8 cellular contexts compared by ENCODE assay signal in genomic region chr1:10209905-10210810, GRCh38. TPM values are rescaled to one million over a fixed set of nuclear protein-coding genes. Genes with fewer than 3 reads are reported as not detected.
DNase-seq lines count a peak whose midpoint lies in the region; ATAC-seq and TF ChIP-seq lines count a peak whose summit lies in the region.

A gene with protein sequence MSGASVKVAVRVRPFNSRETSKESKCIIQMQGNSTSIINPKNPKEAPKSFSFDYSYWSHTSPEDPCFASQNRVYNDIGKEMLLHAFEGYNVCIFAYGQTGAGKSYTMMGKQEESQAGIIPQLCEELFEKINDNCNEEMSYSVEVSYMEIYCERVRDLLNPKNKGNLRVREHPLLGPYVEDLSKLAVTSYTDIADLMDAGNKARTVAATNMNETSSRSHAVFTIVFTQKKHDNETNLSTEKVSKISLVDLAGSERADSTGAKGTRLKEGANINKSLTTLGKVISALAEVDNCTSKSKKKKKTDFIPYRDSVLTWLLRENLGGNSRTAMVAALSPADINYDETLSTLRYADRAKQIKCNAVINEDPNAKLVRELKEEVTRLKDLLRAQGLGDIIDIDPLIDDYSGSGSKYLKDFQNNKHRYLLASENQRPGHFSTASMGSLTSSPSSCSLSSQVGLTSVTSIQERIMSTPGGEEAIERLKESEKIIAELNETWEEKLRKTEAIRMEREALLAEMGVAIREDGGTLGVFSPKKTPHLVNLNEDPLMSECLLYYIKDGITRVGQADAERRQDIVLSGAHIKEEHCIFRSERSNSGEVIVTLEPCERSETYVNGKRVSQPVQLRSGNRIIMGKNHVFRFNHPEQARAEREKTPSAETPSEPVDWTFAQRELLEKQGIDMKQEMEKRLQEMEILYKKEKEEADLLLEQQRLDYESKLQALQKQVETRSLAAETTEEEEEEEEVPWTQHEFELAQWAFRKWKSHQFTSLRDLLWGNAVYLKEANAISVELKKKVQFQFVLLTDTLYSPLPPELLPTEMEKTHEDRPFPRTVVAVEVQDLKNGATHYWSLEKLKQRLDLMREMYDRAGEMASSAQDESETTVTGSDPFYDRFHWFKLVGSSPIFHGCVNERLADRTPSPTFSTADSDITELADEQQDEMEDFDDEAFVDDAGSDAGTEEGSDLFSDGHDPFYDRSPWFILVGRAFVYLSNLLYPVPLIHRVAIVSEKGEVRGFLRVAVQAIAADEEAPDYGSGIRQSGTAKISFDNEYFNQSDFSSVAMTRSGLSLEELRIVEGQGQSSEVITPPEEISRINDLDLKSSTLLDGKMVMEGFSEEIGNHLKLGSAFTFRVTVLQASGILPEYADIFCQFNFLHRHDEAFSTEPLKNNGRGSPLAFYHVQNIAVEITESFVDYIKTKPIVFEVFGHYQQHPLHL (N-terminal part only) (plus strand): TSS chr1:10210570. CDS start chr1:10232329, 21,759 bp downstream.

- peaks cover 6% of the 10 kb centered on the region for H3K27me3 ChIP-seq in thymus (ENCODE audit: control insufficient read depth, insufficient read depth)

- TF ChIP-seq CTCF in glutamatergic neuron (IDR thresholded peaks at IDR 0.05; ENCODE audit: partially characterized antibody, unreplicated experiment) = peak; percentile 99
- peak; percentile 100 for TF ChIP-seq CTCF in osteocyte (IDR thresholded peaks at IDR 0.05)

- no peaks in the 10 kb centered on the region for H3K36me3 ChIP-seq in thymus (ENCODE audit: control insufficient read depth, insufficient read depth)

- peak; percentile 98 for ATAC-seq in HG02588 (IDR thresholded peaks at IDR 0.05; ENCODE audit: unreplicated experiment)

- no peaks in the 10 kb centered on the region for H3K27me3 Mint-ChIP-seq in activated naive CD8-positive, alpha-beta T cell
- H3K27me3 Mint-ChIP-seq in glutamatergic neuron (ENCODE audit: unreplicated experiment) = peaks cover 16% of the 10 kb centered on the region
- H3K27me3 Mint-ChIP-seq in osteocyte (ENCODE audit: unreplicated experiment) = no peaks in the 10 kb centered on the region

- under 1% methylated on average over 107 of the region's 107 CpGs for WGBS in thymus

- H3K27ac ChIP-seq in thymus (ENCODE audit: low read depth) = peak within 1 kb of the TSS; percentile 88

- TF ChIP-seq POLR2A in GM10847 (IDR thresholded peaks at IDR 0.05; ENCODE audit: extremely low read depth, insufficient read length) = peak; percentile 55

- peaks cover 23% of the 10 kb centered on the region for H3K4me1 Mint-ChIP-seq in activated naive CD8-positive, alpha-beta T cell (ENCODE audit: low read depth)
- H3K4me1 Mint-ChIP-seq in glutamatergic neuron (ENCODE audit: low read depth, unreplicated experiment) (peaks cover 13% of the 10 kb centered on the region), osteocyte (ENCODE audit: unreplicated experiment) (peaks cover 30% of the 10 kb centered on the region)

- H3K9me3 Mint-ChIP-seq in activated naive CD8-positive, alpha-beta T cell (ENCODE audit: low read depth) = no peaks in the 10 kb centered on the region
- peaks cover 7% of the 10 kb centered on the region for H3K9me3 Mint-ChIP-seq in glutamatergic neuron (ENCODE audit: unreplicated experiment)
- no peaks in the 10 kb centered on the region for H3K9me3 Mint-ChIP-seq in osteocyte (ENCODE audit: unreplicated experiment)

- no peaks in the 10 kb centered on the region for H3K36me3 Mint-ChIP-seq in activated naive CD8-positive, alpha-beta T cell
- H3K36me3 Mint-ChIP-seq in glutamatergic neuron (ENCODE audit: unreplicated experiment) = no peaks in the 10 kb centered on the region
- H3K36me3 Mint-ChIP-seq in osteocyte (ENCODE audit: unreplicated experiment) = no peaks in the 10 kb centered on the region

- H3K4me3 Mint-ChIP-seq in activated naive CD8-positive, alpha-beta T cell = peak within 1 kb of the TSS; percentile 91
- H3K4me3 Mint-ChIP-seq in glutamatergic neuron (ENCODE audit: unreplicated experiment) = peak within 1 kb of the TSS; percentile 92
- peak within 1 kb of the TSS; percentile 95 for H3K4me3 Mint-ChIP-seq in osteocyte (ENCODE audit: unreplicated experiment)

- H3K4me3 ChIP-seq in thymus (ENCODE audit: low read length) = peak within 1 kb of the TSS; percentile 93

- H3K9me3 ChIP-seq in thymus (ENCODE audit: control insufficient read depth) = no peaks in the 10 kb centered on the region

- H3K4me1 ChIP-seq in thymus (ENCODE audit: control insufficient read depth, insufficient read depth, low read length) = peaks cover 9% of the 10 kb centered on the region

- peak within 1 kb of the TSS; percentile 80 for H3K27ac Mint-ChIP-seq in activated naive CD8-positive, alpha-beta T cell
- peak within 1 kb of the TSS; percentile 97 for H3K27ac Mint-ChIP-seq in glutamatergic neuron (ENCODE audit: unreplicated experiment)
- H3K27ac Mint-ChIP-seq in osteocyte (ENCODE audit: unreplicated experiment) = peak within 1 kb of the TSS; percentile 99

- DNase-seq in NCI-H1048 (lab: John Stamatoyannopoulos, UW) (peak; percentile 92), SKM-1 (lab: John Stamatoyannopoulos, UW; ENCODE audit: unreplicated experiment) (peak; percentile 80), glutamatergic neuron (peak; percentile 100), osteocyte (ENCODE audit: extremely low spot score, unreplicated experiment) (peak; percentile 100)

RNA-seq across cellular contexts. Expression of the gene that starts here (rescaled TPM):
- total RNA-seq in glutamatergic neuron (ENCODE audit: unreplicated experiment) (261 TPM), osteocyte (48.9 and 51.5 TPM in 2 replicates)
- polyA plus RNA-seq in thymus = 6.9 TPM

Comparison
In these comparisons a context has a peak if more than half of its experiments do, and no peak if none do; other contexts are left out.
1. Peak in every context shown above with its lines: DNase-seq, ATAC-seq, H3K4me3 ChIP-seq and H3K27ac ChIP-seq.